24 cellular contexts compared by ENCODE assay signal in the genomic region with DNA sequence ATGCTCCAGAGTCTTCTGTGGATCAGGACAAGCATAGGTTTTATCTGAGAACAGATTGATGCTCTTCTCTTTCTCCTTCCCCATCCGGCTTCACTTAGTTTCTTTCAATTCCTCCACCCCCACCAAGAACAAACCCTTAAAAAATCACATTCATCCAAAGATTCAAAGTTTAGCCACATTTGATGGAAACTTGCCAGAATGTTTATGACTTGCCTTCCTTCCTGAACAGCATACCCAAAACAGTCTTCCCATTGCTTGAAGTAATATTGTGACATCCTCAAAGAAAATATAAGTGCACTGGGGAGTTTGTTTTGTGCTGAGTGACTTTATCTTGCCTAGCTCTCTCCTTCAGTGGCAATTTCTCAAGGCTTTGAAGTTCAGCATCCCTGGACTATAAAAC.
DNase-seq lines count a peak whose midpoint lies in the region; ATAC-seq and TF ChIP-seq lines count a peak whose summit lies in the region.
"Had no signal": no experiment of that assay in that cellular context is flagged by ENCODE, and none has a peak within 500 bp of the region (broad histone marks: within the 10 kb centered on the region; RNA-seq: fewer than 3 reads in every experiment).

No MANE protein-coding gene starts in this region.

- H3K9ac ChIP-seq in GM23248 = no peak overlapping the region
- H3K9ac ChIP-seq: SK-N-SH had no signal

- in situ Hi-C loops in GM23248 (cut with MboI) (no loop called here), astrocyte of the spinal cord (cut with HindIII; ENCODE audit: low sequenced_read_pairs) (no loop called here)

- DNase-seq in AG10803 (ENCODE audit: low read depth) (peak; percentile 58), GM23248 (peak; percentile 23), astrocyte of the spinal cord (ENCODE audit: low read depth, low spot score) (peak; percentile 15), iris pigment epithelial cell (ENCODE audit: low read depth) (peak; percentile 24), NCI-H2081 treated with DMSO at 0.1 percent for 48 hours (lab: John Stamatoyannopoulos, UW) (no peak), Right ventricle myocardium superior (no peak)
- DNase-seq: activated CD4-positive, alpha-beta T cell treated with anti-CD3 and anti-CD28 coated beads, Interleukin-2, amount 50 U/mL, for 4 hours; activated CD4-positive, CD25-positive, alpha-beta regulatory T cell; activated naive CD4-positive, alpha-beta T cell treated with Interleukin-2 at 50 U/mL for 16 hours; BE2C; body of pancreas; DMS153; esophagus squamous epithelium; hypothalamus; NCI-H1092; NCI-H187; NCI-H2171 treated with DMSO at 0.1 percent for 48 hours; NCI-H510A treated with DMSO at 0.1 percent for 48 hours; OCI-M1; SK-N-SH had no signal

- H4K20me1 ChIP-seq in GM23248 (ENCODE audit: insufficient read depth) = no peaks in the 10 kb centered on the region

- no peaks in the 10 kb centered on the region for H3K9me3 ChIP-seq in GM23248 (ENCODE audit: low read depth)
- H3K9me3 ChIP-seq: BE2C, body of pancreas, esophagus squamous epithelium, SK-N-SH, suprapubic skin had no signal

- intact Hi-C loops in Right ventricle myocardium superior (cut with DNase I) = no loop called here

- H3K4me3 ChIP-seq in AG10803 (ENCODE audit: low read length) (no peak overlapping the region), GM23248 (no peak overlapping the region), astrocyte of the spinal cord (ENCODE audit: low read depth, low read length) (no peak overlapping the region)
- H3K4me3 ChIP-seq: body of pancreas, esophagus squamous epithelium, suprapubic skin had no signal

- H3F3A ChIP-seq in GM23248 (ENCODE audit: insufficient read depth) = no peaks in the 10 kb centered on the region

- no peaks in the 10 kb centered on the region for H3K4me1 ChIP-seq in GM23248 (ENCODE audit: insufficient read depth)
- H3K4me1 ChIP-seq: BE2C, body of pancreas, esophagus squamous epithelium, suprapubic skin had no signal

- H3K27me3 ChIP-seq in GM23248 (replicated peaks; ENCODE audit: insufficient read depth) = 0 out of 2 replicates have a peak, but pooled peaks cover 6% of the 10 kb centered on the region
- H3K27me3 ChIP-seq: BE2C, body of pancreas, esophagus squamous epithelium, suprapubic skin had no signal

- no peak for TF ChIP-seq CTCF in AG10803 (conservative IDR thresholded peaks at IDR 0.05; ENCODE audit: low read length)
- TF ChIP-seq CTCF in astrocyte of the spinal cord (IDR thresholded peaks at IDR 0.05; ENCODE audit: low read depth, low read length) = no peak

- no peaks in the 10 kb centered on the region for H3K79me2 ChIP-seq in GM23248 (ENCODE audit: insufficient read depth)

- no peaks in the 10 kb centered on the region for H3K36me3 ChIP-seq in GM23248 (ENCODE audit: low read depth)
- H3K36me3 ChIP-seq: BE2C, esophagus squamous epithelium, suprapubic skin had no signal

- ATAC-seq in Right ventricle myocardium superior (ENCODE audit: poor library complexity) (no peak), GM19351 (IDR thresholded peaks at IDR 0.05; ENCODE audit: unreplicated experiment) (no peak), HG02759 (IDR thresholded peaks at IDR 0.05; ENCODE audit: unreplicated experiment) (no peak)
- ATAC-seq: body of pancreas; stimulated activated memory B cell treated with anti-CD40 and anti-IgM and Interleukin-4, amounts not matched to agents 10 μg/mL and 1 μg/mL and 100 μg/mL, for 72 hours had no signal

- H3K4me2 ChIP-seq in GM23248 (ENCODE audit: unreplicated experiment) = no peak overlapping the region
- H3K4me2 ChIP-seq: SK-N-SH had no signal

- WGBS in GM23248 (ENCODE audit: low coverage in 1 of 2, low lambda C conversion rate in 2 of 2, missing lambda C conversion rate in 2 of 2), 2 experiments = 14 to 15% methylated on average over 1 of the region's 1 CpG

- no peaks in the 10 kb centered on the region for H3K9me2 ChIP-seq in GM23248 (ENCODE audit: insufficient read depth)
- H3K9me2 ChIP-seq: SK-N-SH had no signal

- no peak overlapping the region for H2AFZ ChIP-seq in GM23248

- H3K27ac ChIP-seq in GM23248 = no peak overlapping the region
- H3K27ac ChIP-seq: body of pancreas, esophagus squamous epithelium, suprapubic skin had no signal

Comparison
In these comparisons a context has a peak if more than half of its experiments do, and no peak if none do; other contexts are left out.
1. DNase-seq: peak in AG10803 (single experiment), GM23248 (single experiment), astrocyte of the spinal cord (single experiment) and iris pigment epithelial cell (single experiment); none in NCI-H2081 treated with DMSO at 0.1 percent for 48 hours (single experiment) and Right ventricle myocardium superior (single experiment).